2 cellular contexts compared by ENCODE assay signal in genomic region chr1:156488566-156489165, GRCh38.
TF ChIP-seq lines count a peak whose summit lies in the region.

No MANE protein-coding gene starts in this region.

TF ChIP-seq in SK-N-SH, 30 proteins besides CTCF, POLR2A, EP300 and RAD21 (continued from another document):
- TF ChIP-seq TAF1 (IDR thresholded peaks at IDR 0.05; ENCODE audit: borderline replicate concordance, low read depth, low read length) (no peak), YY1 (IDR thresholded peaks at IDR 0.05; ENCODE audit: low read depth) (no peak), REST (IDR thresholded peaks at IDR 0.05; ENCODE audit: low read depth, low read length) (no peak), SIN3A (IDR thresholded peaks at IDR 0.05; ENCODE audit: borderline replicate concordance, low read depth, low read length) (no peak), MEF2A (IDR thresholded peaks at IDR 0.05; ENCODE audit: borderline replicate concordance, low read depth) (no peak), TEAD4 (IDR thresholded peaks at IDR 0.05; ENCODE audit: borderline replicate concordance, insufficient read depth) (no peak), RCOR1 (IDR thresholded peaks at IDR 0.05; ENCODE audit: low read length) (no peak), GATA2 (CRISPR knock-in tag; IDR thresholded peaks at IDR 0.05) (no peak), FOSL2 (IDR thresholded peaks at IDR 0.05; ENCODE audit: borderline replicate concordance, low read depth) (no peak), FOXM1 (IDR thresholded peaks at IDR 0.05; ENCODE audit: low read depth) (no peak), MAX (IDR thresholded peaks at IDR 0.05; ENCODE audit: low read depth) (no peak), NRF1 (IDR thresholded peaks at IDR 0.05; ENCODE audit: low read depth, low read length) (no peak)

TF ChIP-seq in SK-N-SH treated with all-trans-retinoic acid at 6 μM for 48 hours, 23 proteins besides CTCF, POLR2A, EP300 and RAD21 (continued from another document):
- no peak for TF ChIP-seq CSRNP3 (CRISPR knock-in tag; IDR thresholded peaks at IDR 0.05)
- no peak for TF ChIP-seq PPARA (CRISPR knock-in tag; IDR thresholded peaks at IDR 0.05; ENCODE audit: borderline replicate concordance)
- no peak for TF ChIP-seq RARB (CRISPR knock-in tag; IDR thresholded peaks at IDR 0.05)
- no peak for TF ChIP-seq OSR1 (CRISPR knock-in tag; IDR thresholded peaks at IDR 0.05)
TF ChIP-seq in SK-N-SH treated with all-trans-retinoic acid at 6 μM for 48 hours: peak in this region for 0.
